ENCODE assay signal across 8 cellular contexts in genomic region chr15:66032006-66032405, GRCh38.
"Had no signal": no experiment of that assay in that cellular context is flagged by ENCODE, and none has a peak within 500 bp of the region (broad histone marks: within the 10 kb centered on the region; RNA-seq: fewer than 3 reads in every experiment).

No MANE protein-coding gene starts in this region.

- ATAC-seq: GM12878 had no signal

- DNase-seq: GDM1, GF-D8 had no signal

- FAIRE-seq: G401.6, GM12878, GM12891, GM12892, GM18507, GM19239 had no signal

- H3K4me3 ChIP-seq: GM12878 had no signal
